In the genomic region with DNA sequence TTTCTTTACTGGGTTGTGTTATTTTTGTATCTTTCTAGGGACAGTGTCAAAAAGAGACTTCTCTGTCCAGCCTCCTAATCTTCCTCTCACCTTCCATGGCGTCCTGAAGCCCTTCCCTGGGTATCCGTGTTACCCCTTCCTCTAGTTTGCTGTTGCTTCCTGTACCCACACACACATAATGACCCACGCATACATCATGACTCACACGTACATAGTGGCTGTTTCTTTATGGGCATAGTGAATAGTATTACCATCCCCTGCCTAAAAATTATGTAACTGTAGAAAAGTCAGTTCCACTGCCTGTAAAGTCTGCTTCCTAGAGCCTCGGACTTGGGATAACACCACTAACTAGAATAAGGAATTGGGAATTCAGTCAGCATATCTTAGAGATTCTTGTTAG, we compare ENCODE assay signal across 15 cellular contexts.
A peak's percentile ranks its signal among the peaks of the same experiment; 100 is the strongest.
DNase-seq lines count a peak whose midpoint lies in the region; ATAC-seq lines count a peak whose summit lies in the region.
"Had no signal": no experiment of that assay in that cellular context is flagged by ENCODE, and none has a peak within 500 bp of the region (broad histone marks: within the 10 kb centered on the region; RNA-seq: fewer than 3 reads in every experiment).

No MANE protein-coding gene starts in this region.

- intact Hi-C loops in activated CD4-positive, alpha-beta memory T cell treated with anti-CD3 and anti-CD28 coated beads for 36 hours (cut with micrococcal nuclease) = no loop called here

- H2BK15ac ChIP-seq in mesenchymal stem cell (ENCODE audit: low read depth, poor library complexity, severe bottlenecking) = peak overlapping the region; percentile 49

- H4K91ac ChIP-seq in mesenchymal stem cell (ENCODE audit: low read length) = no peak overlapping the region

- no peak overlapping the region for H3K27ac ChIP-seq in mesenchymal stem cell (ENCODE audit: low read length, poor library complexity, severe bottlenecking)
- H3K27ac ChIP-seq: SK-N-MC had no signal

- ATAC-seq in left lobe of liver = no peak

- H3K9me3 Mint-ChIP-seq in activated CD4-positive, alpha-beta memory T cell treated with anti-CD3 and anti-CD28 coated beads for 36 hours = no peaks in the 10 kb centered on the region

- H3K14ac ChIP-seq in mesenchymal stem cell (ENCODE audit: low read length in 2 of 2) = no peak overlapping the region

- H3K23ac ChIP-seq in mesenchymal stem cell (ENCODE audit: low read length in 2 of 2) = no peak overlapping the region

- H3K27me3 ChIP-seq in mesenchymal stem cell (ENCODE audit: control insufficient read depth in 1 of 2, insufficient read depth in 1 of 2, low read length in 2 of 2) = no peaks in the 10 kb centered on the region
- H3K27me3 ChIP-seq: BE2C had no signal

- H3K36me3 ChIP-seq in mesenchymal stem cell (ENCODE audit: control insufficient read depth in 1 of 2, insufficient read depth in 2 of 2, low read depth in 1 of 2, low read length in 2 of 2) = peaks cover 16 to 26% of the 10 kb centered on the region in 2 experiments
- H3K36me3 ChIP-seq: BE2C had no signal

- H3K27me3 Mint-ChIP-seq in activated CD4-positive, alpha-beta memory T cell treated with anti-CD3 and anti-CD28 coated beads for 36 hours = no peaks in the 10 kb centered on the region
- H3K27me3 Mint-ChIP-seq: CD4-positive, CD25-positive, alpha-beta regulatory T cell had no signal

- no peak overlapping the region for H3K4me3 Mint-ChIP-seq in activated CD4-positive, alpha-beta memory T cell treated with anti-CD3 and anti-CD28 coated beads for 36 hours
- H3K4me3 Mint-ChIP-seq: CD4-positive, CD25-positive, alpha-beta regulatory T cell had no signal

- 73% methylated on average over 3 of the region's 5 CpGs for WGBS in mesenchymal stem cell

- no peak overlapping the region for H4K8ac ChIP-seq in mesenchymal stem cell (ENCODE audit: low read length)

- POLR2A ChIA-PET in activated CD4-positive, alpha-beta memory T cell treated with anti-CD3 and anti-CD28 coated beads for 36 hours (lab: Charles Lee) = no interaction called here

- no peak overlapping the region for H3K4me2 ChIP-seq in mesenchymal stem cell (ENCODE audit: low read length, poor library complexity, severe bottlenecking)

- H2BK120ac ChIP-seq in mesenchymal stem cell (ENCODE audit: low read depth, low read length) = no peak overlapping the region

- H2AK5ac ChIP-seq in mesenchymal stem cell (ENCODE audit: low read length, severe bottlenecking) = no peak overlapping the region

- no peaks in the 10 kb centered on the region for H3K4me1 Mint-ChIP-seq in activated CD4-positive, alpha-beta memory T cell treated with anti-CD3 and anti-CD28 coated beads for 36 hours (ENCODE audit: low read depth)
- H3K4me1 Mint-ChIP-seq: CD4-positive, CD25-positive, alpha-beta regulatory T cell had no signal

- no peak overlapping the region for H3K18ac ChIP-seq in mesenchymal stem cell (ENCODE audit: low read depth in 1 of 2, low read length in 2 of 2)

- no peak overlapping the region for H3K9ac ChIP-seq in mesenchymal stem cell (ENCODE audit: low read length)

- H3K79me1 ChIP-seq in mesenchymal stem cell (replicated peaks; ENCODE audit: low read length, poor library complexity, severe bottlenecking) = peaks cover 8% of the 10 kb centered on the region

- H3K4me3 ChIP-seq in mesenchymal stem cell (ENCODE audit: insufficient read depth in 1 of 2, low read depth in 1 of 2, low read length in 2 of 2) = no peak overlapping the region
- H3K4me3 ChIP-seq: SK-N-MC had no signal

- no peak overlapping the region for H3K4ac ChIP-seq in mesenchymal stem cell (ENCODE audit: low read depth in 1 of 2, low read length in 2 of 2)

- no peaks in the 10 kb centered on the region for H3K36me3 Mint-ChIP-seq in activated CD4-positive, alpha-beta memory T cell treated with anti-CD3 and anti-CD28 coated beads for 36 hours
- H3K36me3 Mint-ChIP-seq: CD4-positive, CD25-positive, alpha-beta regulatory T cell had no signal

- DNase-seq in EL = peak; percentile 13
- peak; percentile 32 for DNase-seq in M059J (ENCODE audit: low read depth)
- peak; percentile 7 for DNase-seq in dermis blood vessel endothelial cell
- DNase-seq in mesenchymal stem cell = no peak
- DNase-seq in KG1 (lab: John Stamatoyannopoulos, UW) = no peak
- no peak for DNase-seq in activated CD4-positive, alpha-beta memory T cell treated with anti-CD3 and anti-CD28 coated beads for 36 hours
- no peak for DNase-seq in left lobe of liver (ENCODE audit: low spot score)
- DNase-seq: BE2C; Caco-2; CD4-positive, CD25-positive, alpha-beta regulatory T cell; NCI-H1417 treated with DMSO at 0.1 percent for 48 hours; NCI-H1930; NCI-H226; Right ventricle myocardium superior had no signal

- peaks cover 9% of the 10 kb centered on the region for H3K4me1 ChIP-seq in mesenchymal stem cell (ENCODE audit: control insufficient read depth, insufficient read depth, low read depth, low read length)
- H3K4me1 ChIP-seq: BE2C, Caco-2 had no signal

- H3K9me3 ChIP-seq in mesenchymal stem cell (ENCODE audit: control insufficient read depth, low read length) = no peaks in the 10 kb centered on the region
- H3K9me3 ChIP-seq: BE2C, Caco-2 had no signal

- H2AFZ ChIP-seq in mesenchymal stem cell (ENCODE audit: low read depth, low read length) = no peak overlapping the region

- H3K27ac Mint-ChIP-seq in activated CD4-positive, alpha-beta memory T cell treated with anti-CD3 and anti-CD28 coated beads for 36 hours = no peak overlapping the region
- H3K27ac Mint-ChIP-seq: CD4-positive, CD25-positive, alpha-beta regulatory T cell had no signal

- H2BK5ac ChIP-seq in mesenchymal stem cell (ENCODE audit: low read depth, low read length, poor library complexity, severe bottlenecking) = no peak overlapping the region

- H2BK12ac ChIP-seq in mesenchymal stem cell (ENCODE audit: low read length in 2 of 2) = no peak overlapping the region

- CTCF ChIA-PET in activated CD4-positive, alpha-beta memory T cell treated with anti-CD3 and anti-CD28 coated beads for 36 hours (lab: Charles Lee) = no interaction called here

Comparison
In these comparisons a context has a peak if more than half of its experiments do, and no peak if none do; other contexts are left out.
1. DNase-seq: peak in EL (single experiment), M059J (single experiment) and dermis blood vessel endothelial cell (single experiment); none in mesenchymal stem cell (single experiment), KG1 (single experiment), activated CD4-positive, alpha-beta memory T cell treated with anti-CD3 and anti-CD28 coated beads for 36 hours (single experiment) and left lobe of liver (single experiment).